Comparison of ENCODE assay signal across 18 cellular contexts in genomic region chr7:2412587-2413201, GRCh38. TPM values are rescaled to one million over a fixed set of nuclear protein-coding genes. Genes with fewer than 3 reads are reported as not detected.
DNase-seq lines count a peak whose midpoint lies in the region; ATAC-seq, FAIRE-seq and TF ChIP-seq lines count a peak whose summit lies in the region.
"Had no signal": no experiment of that assay in that cellular context is flagged by ENCODE, and none has a peak within 500 bp of the region (broad histone marks: within the 10 kb centered on the region; RNA-seq: fewer than 3 reads in every experiment).

No MANE protein-coding gene starts in this region.

- H3K9me3 ChIP-seq in breast epithelium (no peaks in the 10 kb centered on the region), mammary epithelial cell (replicated peaks; ENCODE audit: insufficient read depth, low read length) (no peaks in the 10 kb centered on the region), K562 (replicated peaks; ENCODE audit: control insufficient read depth, insufficient read depth, low read depth, low read length) (no peaks in the 10 kb centered on the region), lower lobe of right lung (no peaks in the 10 kb centered on the region), upper lobe of left lung (no peaks in the 10 kb centered on the region)

- no peaks in the 10 kb centered on the region for H3K9me1 ChIP-seq in K562 (ENCODE audit: control insufficient read depth, insufficient read depth, low read length)

- TF ChIP-seq EP300 in K562 (IDR thresholded peaks at IDR 0.05; ENCODE audit: low read length): no peak
- no peak for TF ChIP-seq EP300 in upper lobe of left lung (IDR thresholded peaks at IDR 0.05)

- peak overlapping the region; percentile 8 to 52 for H3K27ac ChIP-seq in breast epithelium
- no peak overlapping the region for H3K27ac ChIP-seq in mammary epithelial cell (ENCODE audit: insufficient read depth, low read depth, low read length)
- peak overlapping the region; percentile 10; the same call in 1 of the 3 replicates for H3K27ac ChIP-seq in K562 (ENCODE audit: extremely low read depth, low read depth, low read length)
- H3K27ac ChIP-seq in lower lobe of right lung: peak overlapping the region; percentile 26
- peak overlapping the region; percentile 41 to 68 (median 54) for H3K27ac ChIP-seq in upper lobe of left lung
- H3K27ac ChIP-seq: HL-60 had no signal

- no peak for TF ChIP-seq POLR2A in breast epithelium (IDR thresholded peaks at IDR 0.05)
- TF ChIP-seq POLR2A in K562 (conservative IDR thresholded peaks at IDR 0.05): no peak
- no peak for TF ChIP-seq POLR2A in upper lobe of left lung (IDR thresholded peaks at IDR 0.05)

- 97% methylated on average over 3 of the region's 3 CpGs for WGBS in mammary epithelial cell (ENCODE audit: low coverage, missing lambda C conversion rate)
- 73% methylated on average over 3 of the region's 3 CpGs for WGBS in K562 (ENCODE audit: insufficient coverage, low coverage, missing lambda C conversion rate)
- WGBS in upper lobe of left lung, 2 donors: 55 to 57% methylated on average over 3 of the region's 3 CpGs

- H3K4me2 ChIP-seq in mammary epithelial cell (ENCODE audit: insufficient read depth, low read depth, low read length) (no peak overlapping the region), K562 (ENCODE audit: insufficient read depth, low read length) (0 out of 2 replicates have a peak overlapping the region, but pooled peaks have one; percentile 10)

- TF ChIP-seq RAD21 in K562 (CRISPR knock-in tag; conservative IDR thresholded peaks at IDR 0.05 in 1 of 2, IDR thresholded peaks at IDR 0.05 in 1 of 2): no peak

- H3K4me1 ChIP-seq in breast epithelium (peaks cover 0 to 15% of the 10 kb centered on the region in 2 donors), mammary epithelial cell (ENCODE audit: insufficient read depth, low read length) (peaks cover under 1% of the 10 kb centered on the region), K562 (replicated peaks in 1 of 2; ENCODE audit: control insufficient read depth in 2 of 2, insufficient read depth in 2 of 2, low read length in 2 of 2) (peaks cover 34% of the 10 kb centered on the region in 2 experiments), lower lobe of right lung (peaks cover 64% of the 10 kb centered on the region), upper lobe of left lung (peaks cover 49 to 57% (median 53%) of the 10 kb centered on the region in 4 donors)

- in situ Hi-C loops in mammary epithelial cell (cut with MboI; ENCODE audit: low sequenced_read_pairs in 2 of 2) (no loop called here), K562 (cut with MboI) (no loop called here)

- no peak for FAIRE-seq in K562 (lab: Jason Lieb, UNC)
- FAIRE-seq: A204.1 had no signal

- H3K36me3 ChIP-seq in breast epithelium: no peaks in the 10 kb centered on the region
- no peaks in the 10 kb centered on the region for H3K36me3 ChIP-seq in mammary epithelial cell (ENCODE audit: insufficient read depth, low read length)
- no peaks in the 10 kb centered on the region for H3K36me3 ChIP-seq in K562 (ENCODE audit: control insufficient read depth, insufficient read depth, low read length)
- no peaks in the 10 kb centered on the region for H3K36me3 ChIP-seq in lower lobe of right lung
- no peaks in the 10 kb centered on the region for H3K36me3 ChIP-seq in upper lobe of left lung

- BruUV-seq in mammary epithelial cell (replicated peaks; lab: Mats Ljungman, UMichigan) (no TSS peak), K562 (replicated peaks; lab: Mats Ljungman, UMichigan) (no TSS peak)

- no peak for DNase-seq in breast epithelium (ENCODE audit: low spot score in 2 of 2)
- no peak for DNase-seq in mammary epithelial cell
- DNase-seq in K562 (ENCODE audit: extremely low read depth in 1 of 4, low spot score in 3 of 4): no peak
- no peak for DNase-seq in lower lobe of right lung
- DNase-seq in upper lobe of left lung: no peak
- DNase-seq in NK-92 treated with Interleukin-12 subunit alpha and Interleukin-12 subunit beta, amount 100 ng/mL, for 24 hours (lab: John Stamatoyannopoulos, UW): no peak
- DNase-seq: activated CD4-positive, alpha-beta T cell treated with anti-CD3 and anti-CD28 coated beads, Interleukin-2, amount 10 ng/mL, durations not matched to agents 24 days and 14 days; activated gamma-delta T cell; central memory CD4-positive, alpha-beta T cell; DMS153; MM.1S; T-helper 1 cell had no signal

- intact Hi-C loops in breast epithelium (cut with DNase I; ENCODE audit: low total_unique reads) (no loop called here), mammary epithelial cell (cut with micrococcal nuclease) (no loop called here), K562 (cut with micrococcal nuclease) (no loop called here), lower lobe of right lung (cut with DNase I) (no loop called here)

- dilution Hi-C loops in mammary epithelial cell (cut with HindIII; ENCODE audit: low sequenced_read_pairs): no loop called here

- ATAC-seq in K562: 0 out of 3 replicates have a peak, but pooled peaks have one; percentile 13
- peak in 1 of 2 donors; percentile 18 for ATAC-seq in lower lobe of right lung
- ATAC-seq in upper lobe of left lung (ENCODE audit: low FRiP score in 2 of 2): no peak
- ATAC-seq in HG02588 (IDR thresholded peaks at IDR 0.05; ENCODE audit: unreplicated experiment): no peak
- ATAC-seq in HG03354 (IDR thresholded peaks at IDR 0.05; ENCODE audit: poor library complexity, severe bottlenecking, unreplicated experiment): no peak
- ATAC-seq: esophagus mucosa, sciatic nerve had no signal

- no peak overlapping the region for H3K9ac ChIP-seq in mammary epithelial cell (ENCODE audit: insufficient read depth, low read length)
- peak overlapping the region; percentile 23 to 69; a peak in 2 of 4 replicates for H3K9ac ChIP-seq in K562 (ENCODE audit: insufficient read depth in 1 of 2, low read depth in 2 of 2, low read length in 2 of 2)

- H3K79me2 ChIP-seq in mammary epithelial cell (ENCODE audit: insufficient read depth, low read length) (no peaks in the 10 kb centered on the region), K562 (ENCODE audit: control insufficient read depth, insufficient read depth, low read length) (peaks cover 19% of the 10 kb centered on the region; the same call in 1 of the 3 replicates)

- no peak for TF ChIP-seq CTCF in breast epithelium (IDR thresholded peaks at IDR 0.05)
- no peak for TF ChIP-seq CTCF in mammary epithelial cell (conservative IDR thresholded peaks at IDR 0.05 in 1 of 2, IDR thresholded peaks at IDR 0.05 in 1 of 2; ENCODE audit: extremely low read depth in 1 of 2, insufficient read depth in 1 of 2, low read depth in 1 of 2, low read length in 2 of 2)
- TF ChIP-seq CTCF in K562 (IDR thresholded peaks at IDR 0.05 in 2 of 3, conservative IDR thresholded peaks at IDR 0.05 in 1 of 3; ENCODE audit: insufficient read depth in 2 of 3, low read depth in 1 of 3, low read length in 3 of 3): no peak
- TF ChIP-seq CTCF in lower lobe of right lung (IDR thresholded peaks at IDR 0.05): no peak
- TF ChIP-seq CTCF in upper lobe of left lung (IDR thresholded peaks at IDR 0.05): no peak

- H3K27me3 ChIP-seq in breast epithelium: no peaks in the 10 kb centered on the region
- no peaks in the 10 kb centered on the region for H3K27me3 ChIP-seq in mammary epithelial cell (ENCODE audit: insufficient read depth, low read length)
- H3K27me3 ChIP-seq in K562 (ENCODE audit: control insufficient read depth in 2 of 2, insufficient read depth in 2 of 2, low read length in 2 of 2): no peaks in the 10 kb centered on the region
- no peaks in the 10 kb centered on the region for H3K27me3 ChIP-seq in lower lobe of right lung (ENCODE audit: low read depth)
- no peaks in the 10 kb centered on the region for H3K27me3 ChIP-seq in upper lobe of left lung

- CTCF ChIA-PET in mammary epithelial cell (lab: Charles Lee; ENCODE audit: low non-redundant PET): no interaction called here
- CTCF ChIA-PET in K562 (lab: Yijun Ruan, JAX; ENCODE audit: low intra/inter-chr PET ratio): interaction anchor here (1.2 kb wide), 1 partner anchor 28 kb away, joined by 3 read pairs; no protein-coding TSS in a partner anchor

- POLR2A ChIA-PET in K562 (lab: Yijun Ruan, JAX): interaction anchor here (0.6 to 2.5 kb wide), 6 partner anchors 10 to 416 kb away, joined by 3 to 8 read pairs (median 6); partner anchors contain the start of gene CHST12

- H4K20me1 ChIP-seq in mammary epithelial cell (ENCODE audit: insufficient read depth, low read length): no peaks in the 10 kb centered on the region
- H4K20me1 ChIP-seq in K562 (replicated peaks; ENCODE audit: control insufficient read depth, insufficient read depth, low read length): no peaks in the 10 kb centered on the region; the same call in 1 of the 2 replicates

- no peak overlapping the region for H2AFZ ChIP-seq in mammary epithelial cell (ENCODE audit: low read depth, low read length)
- no peak overlapping the region for H2AFZ ChIP-seq in K562 (ENCODE audit: low read depth, low read length)

- H3K4me3 ChIP-seq in breast epithelium (no peak overlapping the region), mammary epithelial cell (replicated peaks in 1 of 3; ENCODE audit: insufficient read depth in 1 of 3, low read depth in 2 of 3, low read length in 3 of 3) (no peak overlapping the region), K562 (no peak overlapping the region), lower lobe of right lung (no peak overlapping the region), upper lobe of left lung (no peak overlapping the region)

RNA-seq across cellular contexts. Expression of gene CHST12, which starts 9.3 kb away (rescaled TPM):
- total RNA-seq in breast epithelium (10 to 100 TPM in 1 of 3 donors, 1 to 10 TPM in 2; 6.2 to 15.0 (median 7.2) TPM), mammary epithelial cell (10 to 100 TPM in 1 of 2 donors, 1 to 10 TPM in 1; 3.2 to 10.0 TPM), K562 (2014; rRNA removed) (8.2 and 8.9 TPM in 2 replicates), K562 (2014; rRNA removed; fragmentation: Illumina TruSeq; extraction: Trizol) (0.84 and 1.1 TPM in 2 replicates), K562 (2015; rRNA removed; fragmentation: Illumina TruSeq; extraction: Trizol) (4.0 and 4.2 TPM in 2 replicates), K562 (2021) (17.3 and 19.8 TPM in 2 replicates), lower lobe of right lung (29.2 TPM), upper lobe of left lung (10 to 100 TPM; 10.2 to 35.9 (median 27.8) TPM)
- polyA plus RNA-seq in mammary epithelial cell (10.7 TPM), K562 (2011; rRNA removed) (3.6 and 6.8 TPM in 2 replicates), K562 (2014; fragmentation: Illumina TruSeq; extraction: Trizol) (2.1 and 5.7 TPM in 2 replicates), K562 (2014; fragmentation: Nextera tagmentation; extraction: Ambion mirVana) (under 1 TPM; 0.18 to 0.24 TPM), K562 (2014; rRNA removed) (10.3 and 10.6 TPM in 2 replicates)
- polyA minus RNA-seq in mammary epithelial cell: 9.6 TPM
- 5.2 and 11.8 TPM in 2 replicates for total RNA-seq in K562 (2011; cell fraction: chromatin; rRNA removed; ENCODE audit: low replicate concordance)
- total RNA-seq in K562 (2011; cell fraction: nucleolus; rRNA removed): 6.2 and 7.2 TPM in 2 replicates
- total RNA-seq in K562 (2011; cell fraction: nucleoplasm; rRNA removed): 5.4 and 5.7 TPM in 2 replicates
- 10.4 and 21.4 TPM in 2 replicates for polyA plus RNA-seq in K562 (2011; cell fraction: cytosol; rRNA removed)
- polyA plus RNA-seq in K562 (2011; cell fraction: nucleus; rRNA removed): 5.1 and 6.2 TPM in 2 replicates
- polyA plus RNA-seq in K562 (2012): 10.2 and 24.4 TPM in 2 replicates
- 1.3 and 1.8 TPM in 2 replicates for polyA minus RNA-seq in K562 (2011; rRNA and poly(A)+ RNA removed)
- 6.8 and 9.4 TPM in 2 replicates for polyA minus RNA-seq in K562 (2011; cell fraction: cytosol; rRNA and poly(A)+ RNA removed)
- 1.6 and 2.2 TPM in 2 replicates for polyA minus RNA-seq in K562 (2011; cell fraction: nucleus; rRNA and poly(A)+ RNA removed)

RNA-seq across cellular contexts. Expression of gene EIF3B, which starts 58.1 kb away (rescaled TPM):
- total RNA-seq in breast epithelium: 100 to 1,000 TPM; 111 to 122 (median 115) TPM
- total RNA-seq in mammary epithelial cell: 100 to 1,000 TPM; 154 to 213 TPM
- 119 TPM for polyA plus RNA-seq in mammary epithelial cell
- 344 TPM for polyA minus RNA-seq in mammary epithelial cell
- total RNA-seq in K562 (2011; cell fraction: chromatin; rRNA removed; ENCODE audit: low replicate concordance): 583 and 880 TPM in 2 replicates
- 353 and 358 TPM in 2 replicates for total RNA-seq in K562 (2011; cell fraction: nucleolus; rRNA removed)
- 465 and 579 TPM in 2 replicates for total RNA-seq in K562 (2011; cell fraction: nucleoplasm; rRNA removed)
- 334 and 358 TPM in 2 replicates for total RNA-seq in K562 (2014; rRNA removed)
- 357 and 410 TPM in 2 replicates for total RNA-seq in K562 (2014; rRNA removed; fragmentation: Illumina TruSeq; extraction: Trizol)
- 407 and 420 TPM in 2 replicates for total RNA-seq in K562 (2015; rRNA removed; fragmentation: Illumina TruSeq; extraction: Trizol)
- 387 and 416 TPM in 2 replicates for total RNA-seq in K562 (2021)
- polyA plus RNA-seq in K562 (2011; rRNA removed): 216 and 279 TPM in 2 replicates
- 139 and 199 TPM in 2 replicates for polyA plus RNA-seq in K562 (2011; cell fraction: cytosol; rRNA removed)
- polyA plus RNA-seq in K562 (2011; cell fraction: nucleus; rRNA removed): 409 and 424 TPM in 2 replicates
- 202 and 329 TPM in 2 replicates for polyA plus RNA-seq in K562 (2012)
- polyA plus RNA-seq in K562 (2014; fragmentation: Illumina TruSeq; extraction: Trizol): 494 and 496 TPM in 2 replicates
- 10 to 100 TPM; 25.9 to 57.6 TPM for polyA plus RNA-seq in K562 (2014; fragmentation: Nextera tagmentation; extraction: Ambion mirVana)
- polyA plus RNA-seq in K562 (2014; rRNA removed): 263 and 278 TPM in 2 replicates
- polyA minus RNA-seq in K562 (2011; rRNA and poly(A)+ RNA removed): 295 and 299 TPM in 2 replicates
- 126 and 190 TPM in 2 replicates for polyA minus RNA-seq in K562 (2011; cell fraction: cytosol; rRNA and poly(A)+ RNA removed)
- polyA minus RNA-seq in K562 (2011; cell fraction: nucleus; rRNA and poly(A)+ RNA removed): 97.9 and 165 TPM in 2 replicates
- 89.5 TPM for total RNA-seq in lower lobe of right lung
- 100 to 1,000 TPM; 110 to 129 (median 117) TPM for total RNA-seq in upper lobe of left lung
